Comparison of ENCODE assay signal across 2 cellular contexts in the genomic region with DNA sequence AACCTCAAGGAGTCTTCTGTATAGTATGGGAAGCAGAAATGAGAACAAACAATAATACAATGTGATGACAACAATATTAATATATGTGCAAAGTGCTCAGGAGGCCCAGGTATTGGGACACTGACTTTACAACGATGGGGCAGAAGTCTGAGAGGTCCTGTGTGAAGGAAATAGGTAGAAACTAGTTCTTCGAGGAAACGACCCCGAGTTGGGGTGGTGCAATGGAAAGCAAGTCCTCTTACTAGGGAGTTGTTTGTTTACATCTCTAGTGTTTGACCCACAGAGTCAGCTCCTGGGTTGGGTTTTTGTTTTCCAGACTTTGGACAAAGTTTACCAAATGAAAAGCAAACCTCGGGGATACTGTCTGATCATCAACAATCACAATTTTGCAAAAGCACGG.
TF ChIP-seq lines count a peak whose summit lies in the region.

No MANE protein-coding gene starts in this region.

TF ChIP-seq in GM12891, 5 proteins besides CTCF, POLR2A, EP300 and RAD21:
- TF ChIP-seq PAX5 (IDR thresholded peaks at IDR 0.05; ENCODE audit: insufficient read depth, low read length, severe bottlenecking) (no peak), POLR2AphosphoS5 (IDR thresholded peaks at IDR 0.05; ENCODE audit: low read depth, low read length) (no peak), TAF1 (IDR thresholded peaks at IDR 0.05; ENCODE audit: low read depth, low read length) (no peak), SPI1 (IDR thresholded peaks at IDR 0.05; ENCODE audit: low read depth, low read length) (no peak), POU2F2 (IDR thresholded peaks at IDR 0.05; ENCODE audit: low read depth, low read length) (no peak)
TF ChIP-seq in GM12891: peak in this region for 0.

TF ChIP-seq in HepG2, 621 proteins besides CTCF, POLR2A, EP300 and RAD21:
- TF ChIP-seq ZNF546 (CRISPR knock-in tag; conservative IDR thresholded peaks at IDR 0.05) (no peak), CC2D1A (CRISPR knock-in tag; IDR thresholded peaks at IDR 0.05) (no peak)
